ENCODE assay signal across 1 cellular context in genomic region chr13:32454886-32455593, GRCh38.
TF ChIP-seq lines count a peak whose summit lies in the region.

No MANE protein-coding gene starts in this region.

TF ChIP-seq in HepG2, 621 proteins besides CTCF, POLR2A, EP300 and RAD21 (continued from another document and continues in another):
- TF ChIP-seq ZNF687 (CRISPR knock-in tag; IDR thresholded peaks at IDR 0.05) = peak; percentile 99
- no peak for TF ChIP-seq MXI1 (IDR thresholded peaks at IDR 0.05; ENCODE audit: borderline replicate concordance, low read depth, low read length)
- TF ChIP-seq, protein P1, sequence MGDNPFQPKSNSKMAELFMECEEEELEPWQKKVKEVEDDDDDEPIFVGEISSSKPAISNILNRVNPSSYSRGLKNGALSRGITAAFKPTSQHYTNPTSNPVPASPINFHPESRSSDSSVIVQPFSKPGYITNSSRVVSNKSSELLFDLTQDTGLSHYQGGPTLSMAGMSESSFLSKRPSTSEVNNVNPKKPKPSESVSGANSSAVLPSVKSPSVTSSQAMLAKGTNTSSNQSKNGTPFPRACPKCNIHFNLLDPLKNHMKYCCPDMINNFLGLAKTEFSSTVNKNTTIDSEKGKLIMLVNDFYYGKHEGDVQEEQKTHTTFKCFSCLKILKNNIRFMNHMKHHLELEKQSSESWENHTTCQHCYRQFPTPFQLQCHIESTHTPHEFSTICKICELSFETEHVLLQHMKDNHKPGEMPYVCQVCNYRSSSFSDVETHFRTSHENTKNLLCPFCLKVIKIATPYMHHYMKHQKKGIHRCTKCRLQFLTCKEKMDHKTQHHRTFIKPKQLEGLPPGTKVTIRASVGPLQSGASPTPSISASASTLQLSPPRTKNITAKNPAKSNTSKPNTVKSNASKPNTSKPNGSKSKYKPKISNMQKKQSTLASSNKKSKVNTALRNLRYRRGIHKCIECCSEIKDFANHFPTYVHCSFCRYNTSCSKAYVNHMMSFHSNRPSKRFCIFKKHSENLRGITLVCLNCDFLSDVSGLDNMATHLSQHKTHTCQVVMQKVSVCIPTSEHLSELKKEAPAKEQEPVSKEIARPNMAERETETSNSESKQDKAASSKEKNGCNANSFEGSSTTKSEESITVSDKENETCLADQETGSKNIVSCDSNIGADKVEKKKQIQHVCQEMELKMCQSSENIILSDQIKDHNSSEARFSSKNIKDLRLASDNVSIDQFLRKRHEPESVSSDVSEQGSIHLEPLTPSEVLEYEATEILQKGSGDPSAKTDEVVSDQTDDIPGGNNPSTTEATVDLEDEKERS (CRISPR knock-in tag; IDR thresholded peaks at IDR 0.05) = no peak
- TF ChIP-seq ZNF776 (CRISPR knock-in tag; IDR thresholded peaks at IDR 0.05) = no peak
- no peak for TF ChIP-seq PCBP2 (optimal IDR thresholded peaks at IDR 0.05; ENCODE audit: low read depth, low read length, poor library complexity, severe bottlenecking)
- no peak for TF ChIP-seq NONO (IDR thresholded peaks at IDR 0.05)
- TF ChIP-seq NONO (CRISPR knock-in tag; conservative IDR thresholded peaks at IDR 0.05) = peak; percentile 66; the same call in 1 of the 2 replicates
- TF ChIP-seq ZSCAN25 (CRISPR knock-in tag; IDR thresholded peaks at IDR 0.05) = no peak
- peak; percentile 47; the same call in 1 of the 2 replicates for TF ChIP-seq NFKB2 (CRISPR knock-in tag; IDR thresholded peaks at IDR 0.05; ENCODE audit: borderline replicate concordance)
- no peak; the same call in 1 of the 2 replicates for TF ChIP-seq TGIF2 (CRISPR knock-in tag; IDR thresholded peaks at IDR 0.05)
- TF ChIP-seq LCORL (IDR thresholded peaks at IDR 0.05) = no peak
- peak; percentile 73; the same call in 1 of the 2 replicates for TF ChIP-seq LCORL (CRISPR knock-in tag; IDR thresholded peaks at IDR 0.05)
- TF ChIP-seq SOX5 (CRISPR knock-in tag; IDR thresholded peaks at IDR 0.05; ENCODE audit: borderline replicate concordance) = peak; percentile 46; the same call in 1 of the 2 replicates
- peak; percentile 82; the same call in 1 of the 2 replicates for TF ChIP-seq HOXA3 (CRISPR knock-in tag; IDR thresholded peaks at IDR 0.05)
- no peak for TF ChIP-seq ZNF777 (CRISPR knock-in tag; IDR thresholded peaks at IDR 0.05)
- TF ChIP-seq ZNF292 (CRISPR knock-in tag; IDR thresholded peaks at IDR 0.05; ENCODE audit: borderline replicate concordance, low read depth) = peak; percentile 99
- peak; percentile 80 for TF ChIP-seq ZMYM4 (CRISPR knock-in tag; IDR thresholded peaks at IDR 0.05)
- no peak for TF ChIP-seq ZNF605 (CRISPR knock-in tag; IDR thresholded peaks at IDR 0.05)
- no peak for TF ChIP-seq ZFP41 (CRISPR knock-in tag; IDR thresholded peaks at IDR 0.05; ENCODE audit: borderline replicate concordance)
- no peak; the same call in 1 of the 2 replicates for TF ChIP-seq ZNF44 (CRISPR knock-in tag; IDR thresholded peaks at IDR 0.05)
- TF ChIP-seq, protein P2, sequence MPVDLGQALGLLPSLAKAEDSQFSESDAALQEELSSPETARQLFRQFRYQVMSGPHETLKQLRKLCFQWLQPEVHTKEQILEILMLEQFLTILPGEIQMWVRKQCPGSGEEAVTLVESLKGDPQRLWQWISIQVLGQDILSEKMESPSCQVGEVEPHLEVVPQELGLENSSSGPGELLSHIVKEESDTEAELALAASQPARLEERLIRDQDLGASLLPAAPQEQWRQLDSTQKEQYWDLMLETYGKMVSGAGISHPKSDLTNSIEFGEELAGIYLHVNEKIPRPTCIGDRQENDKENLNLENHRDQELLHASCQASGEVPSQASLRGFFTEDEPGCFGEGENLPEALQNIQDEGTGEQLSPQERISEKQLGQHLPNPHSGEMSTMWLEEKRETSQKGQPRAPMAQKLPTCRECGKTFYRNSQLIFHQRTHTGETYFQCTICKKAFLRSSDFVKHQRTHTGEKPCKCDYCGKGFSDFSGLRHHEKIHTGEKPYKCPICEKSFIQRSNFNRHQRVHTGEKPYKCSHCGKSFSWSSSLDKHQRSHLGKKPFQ (CRISPR knock-in tag; IDR thresholded peaks at IDR 0.05; ENCODE audit: insufficient replicate concordance) = peak; percentile 73
- no peak for TF ChIP-seq ZNF720 (CRISPR knock-in tag; IDR thresholded peaks at IDR 0.05)
- TF ChIP-seq NR2C2 (CRISPR knock-in tag; IDR thresholded peaks at IDR 0.05; ENCODE audit: borderline replicate concordance) = no peak
- TF ChIP-seq BRD4 (CRISPR knock-in tag; IDR thresholded peaks at IDR 0.05) = no peak
- TF ChIP-seq ZNF557 (CRISPR knock-in tag; IDR thresholded peaks at IDR 0.05) = no peak
- TF ChIP-seq ZNF644 (CRISPR knock-in tag; IDR thresholded peaks at IDR 0.05; ENCODE audit: low read depth) = peak; percentile 47; the same call in 1 of the 2 replicates
- TF ChIP-seq TBL1XR1 (IDR thresholded peaks at IDR 0.05; ENCODE audit: borderline replicate concordance, low read length, partially characterized antibody) = no peak
- TF ChIP-seq FLYWCH1 (CRISPR knock-in tag; IDR thresholded peaks at IDR 0.05) = no peak
- TF ChIP-seq ZNF281 (CRISPR knock-in tag; IDR thresholded peaks at IDR 0.05; ENCODE audit: borderline replicate concordance) = 0 out of 2 replicates have a peak, but pooled peaks have one; percentile 41
- TF ChIP-seq ZNF160 (CRISPR knock-in tag; IDR thresholded peaks at IDR 0.05) = peak; percentile 38; the same call in 1 of the 2 replicates
- no peak for TF ChIP-seq ZNF512 (CRISPR knock-in tag; IDR thresholded peaks at IDR 0.05)
- TF ChIP-seq ZNF891 (CRISPR knock-in tag; IDR thresholded peaks at IDR 0.05) = no peak
- no peak for TF ChIP-seq RFX5 (IDR thresholded peaks at IDR 0.05; ENCODE audit: low read depth, low read length)
- no peak; the same call in 1 of the 2 replicates for TF ChIP-seq STAG1 (CRISPR knock-in tag; IDR thresholded peaks at IDR 0.05)
- TF ChIP-seq DNMT1 (CRISPR knock-in tag; IDR thresholded peaks at IDR 0.05) = no peak
- TF ChIP-seq ZSCAN21 (CRISPR knock-in tag; IDR thresholded peaks at IDR 0.05; ENCODE audit: borderline replicate concordance) = peak; percentile 41; the same call in 1 of the 2 replicates
- no peak for TF ChIP-seq EED (CRISPR knock-in tag; IDR thresholded peaks at IDR 0.05)
- TF ChIP-seq, protein P3, sequence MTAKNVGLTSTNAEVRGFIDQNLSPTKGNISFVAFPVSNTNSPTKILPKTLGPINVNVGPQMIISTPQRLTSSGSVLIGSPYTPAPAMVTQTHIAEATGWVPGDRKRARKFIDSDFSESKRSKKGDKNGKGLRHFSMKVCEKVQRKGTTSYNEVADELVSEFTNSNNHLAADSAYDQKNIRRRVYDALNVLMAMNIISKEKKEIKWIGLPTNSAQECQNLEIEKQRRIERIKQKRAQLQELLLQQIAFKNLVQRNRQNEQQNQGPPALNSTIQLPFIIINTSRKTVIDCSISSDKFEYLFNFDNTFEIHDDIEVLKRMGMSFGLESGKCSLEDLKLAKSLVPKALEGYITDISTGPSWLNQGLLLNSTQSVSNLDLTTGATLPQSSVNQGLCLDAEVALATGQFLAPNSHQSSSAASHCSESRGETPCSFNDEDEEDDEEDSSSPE (CRISPR knock-in tag; IDR thresholded peaks at IDR 0.05) = peak; percentile 73; the same call in 1 of the 2 replicates
- TF ChIP-seq, protein P4, sequence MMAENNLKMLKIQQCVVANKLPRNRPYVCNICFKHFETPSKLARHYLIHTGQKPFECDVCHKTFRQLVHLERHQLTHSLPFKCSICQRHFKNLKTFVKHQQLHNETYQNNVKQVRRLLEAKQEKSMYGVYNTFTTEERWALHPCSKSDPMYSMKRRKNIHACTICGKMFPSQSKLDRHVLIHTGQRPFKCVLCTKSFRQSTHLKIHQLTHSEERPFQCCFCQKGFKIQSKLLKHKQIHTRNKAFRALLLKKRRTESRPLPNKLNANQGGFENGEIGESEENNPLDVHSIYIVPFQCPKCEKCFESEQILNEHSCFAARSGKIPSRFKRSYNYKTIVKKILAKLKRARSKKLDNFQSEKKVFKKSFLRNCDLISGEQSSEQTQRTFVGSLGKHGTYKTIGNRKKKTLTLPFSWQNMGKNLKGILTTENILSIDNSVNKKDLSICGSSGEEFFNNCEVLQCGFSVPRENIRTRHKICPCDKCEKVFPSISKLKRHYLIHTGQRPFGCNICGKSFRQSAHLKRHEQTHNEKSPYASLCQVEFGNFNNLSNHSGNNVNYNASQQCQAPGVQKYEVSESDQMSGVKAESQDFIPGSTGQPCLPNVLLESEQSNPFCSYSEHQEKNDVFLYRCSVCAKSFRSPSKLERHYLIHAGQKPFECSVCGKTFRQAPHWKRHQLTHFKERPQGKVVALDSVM (CRISPR knock-in tag; IDR thresholded peaks at IDR 0.05) = no peak
- TF ChIP-seq ZNF709 (CRISPR knock-in tag; IDR thresholded peaks at IDR 0.05) = peak; percentile 32; the same call in 1 of the 2 replicates
- TF ChIP-seq MAFK (conservative IDR thresholded peaks at IDR 0.05 in 1 of 2, IDR thresholded peaks at IDR 0.05 in 1 of 2; ENCODE audit: low read length in 2 of 2) = no peak
- TF ChIP-seq TBX2 (CRISPR knock-in tag; IDR thresholded peaks at IDR 0.05; ENCODE audit: borderline replicate concordance) = peak; percentile 80
- no peak for TF ChIP-seq ZC3H13 (CRISPR knock-in tag; IDR thresholded peaks at IDR 0.05)
- TF ChIP-seq PRDM15 (CRISPR knock-in tag; IDR thresholded peaks at IDR 0.05) = no peak
